23 cellular contexts compared by ENCODE assay signal in the genomic region with DNA sequence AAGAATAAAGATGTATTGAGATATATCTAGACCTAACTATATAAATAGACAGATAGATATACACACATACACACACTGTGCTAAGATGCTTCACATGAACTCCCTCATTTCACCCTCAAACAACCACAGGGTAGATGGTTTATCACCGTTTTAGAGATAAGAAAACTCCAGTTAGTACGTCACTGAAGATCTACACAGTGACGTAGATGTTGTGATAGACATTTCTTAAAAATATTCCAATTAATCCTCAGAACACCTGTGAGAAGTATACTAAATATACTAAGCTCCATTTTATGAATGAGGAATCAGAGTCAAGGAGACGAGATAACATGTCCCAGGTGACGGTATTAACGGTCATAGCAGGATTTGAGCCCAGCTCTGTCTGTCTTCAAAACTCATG. TPM values are rescaled to one million over a fixed set of nuclear protein-coding genes. Genes with fewer than 3 reads are reported as not detected.
"Had no signal": no experiment of that assay in that cellular context is flagged by ENCODE, and none has a peak within 500 bp of the region (broad histone marks: within the 10 kb centered on the region; RNA-seq: fewer than 3 reads in every experiment).

No MANE protein-coding gene starts in this region.

- DNase-seq: Kasumi-1, MM.1S, NCI-H1092 treated with DMSO at 0.1 percent for 48 hours, NCI-H1436, NCI-H187, NCI-H2029, NCI-H2081 treated with DMSO at 0.1 percent for 48 hours, NCI-H2171, NCI-H226, NCI-H446, NCI-H510A, NCI-H524 treated with DMSO at 0.1 percent for 48 hours, NCI-H69, NCI-H774, SHP77, SJCRH30 had no signal

- H3K9me3 ChIP-seq: SJCRH30 had no signal

- H3K36me3 ChIP-seq: SJCRH30 had no signal

- ATAC-seq: K562, SK-N-SH treated with all-trans-retinoic acid at 6 μM for 48 hours had no signal

- FAIRE-seq: K562 had no signal

- H3K9ac ChIP-seq: KMS-11 had no signal

- H3K4me3 ChIP-seq: K562, SJCRH30 had no signal

- H3K27me3 ChIP-seq: SJCRH30 had no signal

- H3K27ac ChIP-seq: KMS-11, RWPE1, SJCRH30 had no signal

- H3K4me2 ChIP-seq: KMS-11 had no signal

- H3K4me1 ChIP-seq: SJCRH30 had no signal

RNA-seq across cellular contexts. Expression of gene CCDC60, which starts 31.5 kb away (rescaled TPM):
- total RNA-seq: HT1080, K562, M059J had no signal
- polyA plus RNA-seq: IgD-negative memory B cell, K562 had no signal
